ENCODE assay signal across 13 cellular contexts in genomic region chr4:167868163-167868562, GRCh38.
"Had no signal": no experiment of that assay in that cellular context is flagged by ENCODE, and none has a peak within 500 bp of the region (broad histone marks: within the 10 kb centered on the region; RNA-seq: fewer than 3 reads in every experiment).

No MANE protein-coding gene starts in this region.

- ATAC-seq: left colon; naive thymus-derived CD4-positive, alpha-beta T cell had no signal

- H3K27me3 Mint-ChIP-seq: activated naive CD4-positive, alpha-beta T cell treated with anti-CD3 and anti-CD28 coated beads, Interleukin-2, amount 10 ng/mL, durations not matched to agents 7 days and 5 days; naive thymus-derived CD4-positive, alpha-beta T cell had no signal

- H3K9me3 Mint-ChIP-seq: activated naive CD4-positive, alpha-beta T cell treated with anti-CD3 and anti-CD28 coated beads, Interleukin-2, amount 10 ng/mL, durations not matched to agents 7 days and 5 days; activated T-helper 2 cell treated with anti-CD3 and anti-CD28 coated beads, Interferon-gamma antibody, Interleukin-2, Interleukin-4, amounts not matched to agents 10 μg/mL and 5 μg/mL and 100 μg/mL, durations not matched to agents 14 hours and 24 hours and 36 hours had no signal

- H3K4me1 Mint-ChIP-seq: activated naive CD4-positive, alpha-beta T cell treated with anti-CD3 and anti-CD28 coated beads, Interleukin-2, amount 10 ng/mL, durations not matched to agents 7 days and 5 days; immature natural killer cell; naive thymus-derived CD4-positive, alpha-beta T cell had no signal

- H3K4me3 Mint-ChIP-seq: activated naive CD4-positive, alpha-beta T cell treated with anti-CD3 and anti-CD28 coated beads, Interleukin-2, amount 10 ng/mL, durations not matched to agents 7 days and 5 days; immature natural killer cell; naive thymus-derived CD4-positive, alpha-beta T cell had no signal

- H3K4me1 ChIP-seq: stomach had no signal

- H3K4me3 ChIP-seq: cardiac muscle cell, stomach, thoracic aorta had no signal

- H3K27ac Mint-ChIP-seq: activated naive CD4-positive, alpha-beta T cell treated with anti-CD3 and anti-CD28 coated beads, Interleukin-2, amount 10 ng/mL, durations not matched to agents 7 days and 5 days; activated T-helper 2 cell treated with anti-CD3 and anti-CD28 coated beads, Interferon-gamma antibody, Interleukin-2, Interleukin-4, amounts not matched to agents 10 μg/mL and 5 μg/mL and 100 μg/mL, durations not matched to agents 14 hours and 24 hours and 36 hours; immature natural killer cell; naive thymus-derived CD4-positive, alpha-beta T cell had no signal

- FAIRE-seq: colon had no signal

- DNase-seq: activated CD4-positive, alpha-beta T cell treated with anti-CD3 and anti-CD28 coated beads, Interleukin-2, amount 50 U/mL, for 1 hour; activated naive CD4-positive, alpha-beta T cell treated with anti-CD3 and anti-CD28 coated beads, Interleukin-2, amount 10 ng/mL, durations not matched to agents 7 days and 5 days; amniotic stem cell; glutamatergic neuron; immature natural killer cell; left colon; naive thymus-derived CD4-positive, alpha-beta T cell; small intestine; stomach had no signal

- H3K36me3 Mint-ChIP-seq: activated naive CD4-positive, alpha-beta T cell treated with anti-CD3 and anti-CD28 coated beads, Interleukin-2, amount 10 ng/mL, durations not matched to agents 7 days and 5 days; immature natural killer cell; naive thymus-derived CD4-positive, alpha-beta T cell had no signal

- H3K36me3 ChIP-seq: cardiac muscle cell, stomach, thoracic aorta had no signal

- H3K27me3 ChIP-seq: cardiac muscle cell, stomach had no signal

- H3K9me3 ChIP-seq: stomach, thoracic aorta had no signal

- H3K27ac ChIP-seq: cardiac muscle cell, stomach, thoracic aorta had no signal
